In genomic region chr10:7817984-7818294, GRCh38 we compare ENCODE assay signal across 8 cellular contexts. TPM values are rescaled to one million over a fixed set of nuclear protein-coding genes. Genes with fewer than 3 reads are reported as not detected.
A peak's percentile ranks its signal among the peaks of the same experiment; 100 is the strongest.
DNase-seq lines count a peak whose midpoint lies in the region; ATAC-seq and TF ChIP-seq lines count a peak whose summit lies in the region.

No MANE protein-coding gene starts in this region.

- H3K79me2 ChIP-seq in ACC112 (ENCODE audit: control insufficient read depth, insufficient read depth, low read length, unreplicated experiment): peaks cover 28% of the 10 kb centered on the region

- H3K36me3 ChIP-seq in ACC112 (ENCODE audit: insufficient read depth, low read length): no peaks in the 10 kb centered on the region
- H3K36me3 ChIP-seq in RWPE2 (ENCODE audit: low read depth): peaks cover 9% of the 10 kb centered on the region
- H3K36me3 ChIP-seq in skeletal muscle satellite cell (ENCODE audit: insufficient read depth, low read length): peaks cover 4% of the 10 kb centered on the region

- TF ChIP-seq CTCF in RWPE2 (IDR thresholded peaks at IDR 0.05; ENCODE audit: poor library complexity, severe bottlenecking) (no peak), foreskin keratinocyte (conservative IDR thresholded peaks at IDR 0.05) (no peak)

- H3K9me3 ChIP-seq in RWPE2 (ENCODE audit: severe bottlenecking) (no peaks in the 10 kb centered on the region), skeletal muscle satellite cell (replicated peaks; ENCODE audit: low read length) (no peaks in the 10 kb centered on the region)

- H3K27me3 ChIP-seq in ACC112 (ENCODE audit: insufficient read depth, low read length): peaks cover 9% of the 10 kb centered on the region; the same call in 1 of the 2 replicates
- no peaks in the 10 kb centered on the region for H3K27me3 ChIP-seq in RWPE2 (ENCODE audit: insufficient read depth, poor library complexity, severe bottlenecking)
- no peaks in the 10 kb centered on the region for H3K27me3 ChIP-seq in foreskin keratinocyte
- H3K27me3 ChIP-seq in skeletal muscle satellite cell (ENCODE audit: control insufficient read depth, insufficient read depth, low read length): peaks cover 17% of the 10 kb centered on the region

- H3K4me2 ChIP-seq in skeletal muscle satellite cell (ENCODE audit: low read length): peak overlapping the region; percentile 95

- DNase-seq in RWPE2 (ENCODE audit: low spot score) (no peak), foreskin keratinocyte (no peak), middle frontal gyrus (ENCODE audit: extremely low spot score, low spot score) (no peak), occipital lobe (lab: John Stamatoyannopoulos, UW) (no peak), activated gamma-delta T cell (lab: John Stamatoyannopoulos, UW) (no peak)

- H3K27ac ChIP-seq in ACC112 (ENCODE audit: low read depth, low read length) (no peak overlapping the region), RWPE2 (ENCODE audit: poor library complexity, severe bottlenecking) (no peak overlapping the region), foreskin keratinocyte (no peak overlapping the region)

- ATAC-seq in GM21576 (IDR thresholded peaks at IDR 0.05; ENCODE audit: unreplicated experiment): peak; percentile 9
- peak; percentile 13; the same call in 2 of the 3 replicates for ATAC-seq in RWPE2 (ENCODE audit: low read depth)
- ATAC-seq in foreskin keratinocyte: peak; percentile 52

- H3K4me3 ChIP-seq in ACC112 (ENCODE audit: low read depth, low read length) (peak overlapping the region; percentile 96), RWPE2 (ENCODE audit: severe bottlenecking) (peak overlapping the region; percentile 80), skeletal muscle satellite cell (ENCODE audit: low read length) (peak overlapping the region; percentile 98)

- H3K4me1 ChIP-seq in ACC112 (ENCODE audit: control insufficient read depth, insufficient read depth, low read length, unreplicated experiment) (peaks cover 7% of the 10 kb centered on the region), RWPE2 (ENCODE audit: insufficient read depth, poor library complexity, severe bottlenecking) (peaks cover 6% of the 10 kb centered on the region), foreskin keratinocyte (no peaks in the 10 kb centered on the region), skeletal muscle satellite cell (ENCODE audit: control insufficient read depth, insufficient read depth, low read length) (peaks cover 5% of the 10 kb centered on the region)

- peak overlapping the region; percentile 88 for H2AFZ ChIP-seq in ACC112 (ENCODE audit: low read length, unreplicated experiment)

- peak overlapping the region; percentile 59 for H3K9ac ChIP-seq in skeletal muscle satellite cell (ENCODE audit: low read depth, low read length)

RNA-seq across cellular contexts. Expression of gene TAF3, which starts 0.4 kb away (rescaled TPM):
- total RNA-seq in foreskin keratinocyte: 5.1 and 5.8 TPM in 2 replicates
- 2.6 and 3.3 TPM in 2 replicates for polyA plus RNA-seq in foreskin keratinocyte
- 2.0 and 2.2 TPM in 2 replicates for total RNA-seq in skeletal muscle satellite cell (2012; rRNA removed)
- total RNA-seq in occipital lobe: 2.7 TPM

RNA-seq across cellular contexts. Expression of gene ATP5F1C, which starts 30.0 kb away (rescaled TPM):
- 286 and 291 TPM in 2 replicates for total RNA-seq in foreskin keratinocyte
- 257 and 281 TPM in 2 replicates for polyA plus RNA-seq in foreskin keratinocyte
- total RNA-seq in skeletal muscle satellite cell (2012; rRNA removed): 255 and 268 TPM in 2 replicates
- total RNA-seq in occipital lobe: 348 TPM

RNA-seq across cellular contexts. Expression of gene KIN, which starts 30.1 kb away (rescaled TPM):
- total RNA-seq in foreskin keratinocyte (9.5 and 11.5 TPM in 2 replicates), occipital lobe (9.2 TPM)
- 12.9 and 15.3 TPM in 2 replicates for polyA plus RNA-seq in foreskin keratinocyte
- total RNA-seq in skeletal muscle satellite cell (2012; rRNA removed): 7.1 and 7.9 TPM in 2 replicates
